Comparison of ENCODE assay signal across 1 cellular context in genomic region chr12:6944381-6945186, GRCh38.
TF ChIP-seq lines count a peak whose summit lies in the region.

No MANE protein-coding gene starts in this region.

TF ChIP-seq in K562, 482 proteins besides CTCF, POLR2A, EP300 and RAD21 (continued from another document and continues in another):
- TF ChIP-seq CHD4 (IDR thresholded peaks at IDR 0.05; ENCODE audit: insufficient read depth, insufficient replicate concordance, low read depth, low read length, poor library complexity, severe bottlenecking) (no peak), ZNF695 (CRISPR knock-in tag; IDR thresholded peaks at IDR 0.05) (no peak), MITF (IDR thresholded peaks at IDR 0.05) (no peak), ZFP30 (CRISPR knock-in tag; IDR thresholded peaks at IDR 0.05; ENCODE audit: borderline replicate concordance) (no peak), CAMTA2 (CRISPR knock-in tag; conservative IDR thresholded peaks at IDR 0.05) (no peak), PTBP1 (IDR thresholded peaks at IDR 0.05; ENCODE audit: low read depth, low read length) (peak; percentile 96; the same call in 1 of the 2 replicates), TRIM25 (IDR thresholded peaks at IDR 0.05; ENCODE audit: borderline replicate concordance) (0 out of 2 replicates have a peak, but pooled peaks have one; percentile 64), PML (IDR thresholded peaks at IDR 0.05; ENCODE audit: low read length) (no peak), ZBTB33 (CRISPR knock-in tag; IDR thresholded peaks at IDR 0.05) (peak; percentile 36; the same call in 1 of the 2 replicates), MAX (CRISPR knock-in tag; IDR thresholded peaks at IDR 0.05) (peak; percentile 64), POLR2B (IDR thresholded peaks at IDR 0.05; ENCODE audit: low read depth, partially characterized antibody) (no peak), FIP1L1 (IDR thresholded peaks at IDR 0.05; ENCODE audit: low read depth, low read length, poor library complexity, severe bottlenecking) (peak; percentile 99), MAFK (IDR thresholded peaks at IDR 0.05; ENCODE audit: low read length) (no peak), MAZ (CRISPR knock-in tag; conservative IDR thresholded peaks at IDR 0.05 in 1 of 2, IDR thresholded peaks at IDR 0.05 in 1 of 2) (peak in 1 of 2 experiments; percentile 71; a peak in 1 of 4 replicates), PHF20 (IDR thresholded peaks at IDR 0.05; ENCODE audit: partially characterized antibody) (no peak), ZNF274 (IDR thresholded peaks at IDR 0.05; ENCODE audit: borderline replicate concordance, low read depth, low read length) (peak; percentile 72; the same call in 1 of the 2 replicates), RNF219 (CRISPR knock-in tag; IDR thresholded peaks at IDR 0.05) (no peak), ZNF518B (CRISPR knock-in tag; IDR thresholded peaks at IDR 0.05) (no peak), ZBTB26 (CRISPR knock-in tag; IDR thresholded peaks at IDR 0.05) (no peak), TCF15 (CRISPR knock-in tag; IDR thresholded peaks at IDR 0.05) (no peak), FUS (optimal IDR thresholded peaks at IDR 0.05; ENCODE audit: low read depth, low read length) (peak; percentile 63), TRIM24 (IDR thresholded peaks at IDR 0.05) (0 out of 4 replicates have a peak, but pooled peaks of 1 of the 2 experiments have one; percentile 38), ETV1 (tag; conservative IDR thresholded peaks at IDR 0.05; ENCODE audit: low read depth) (peak; percentile 72), RFX5 (IDR thresholded peaks at IDR 0.05; ENCODE audit: low read depth, low read length) (no peak), CREB3 (tag; conservative IDR thresholded peaks at IDR 0.05; ENCODE audit: low read depth) (no peak), TAF15 (IDR thresholded peaks at IDR 0.05; ENCODE audit: low read depth, low read length) (peak; percentile 96), ID3 (CRISPR knock-in tag; IDR thresholded peaks at IDR 0.05) (no peak), ID3 (tag; IDR thresholded peaks at IDR 0.05) (peak; percentile 71; the same call in 1 of the 2 replicates), FOXK1 (CRISPR knock-in tag; IDR thresholded peaks at IDR 0.05; ENCODE audit: borderline replicate concordance) (peak; percentile 51; the same call in 1 of the 2 replicates), ATF3 (IDR thresholded peaks at IDR 0.05) (no peak), ATF3 (CRISPR knock-in tag; conservative IDR thresholded peaks at IDR 0.05) (no peak), NRF1 (conservative IDR thresholded peaks at IDR 0.05 in 1 of 2, IDR thresholded peaks at IDR 0.05 in 1 of 2) (peak; percentile 72 to 76), TBL1XR1 (IDR thresholded peaks at IDR 0.05; ENCODE audit: low read length in 2 of 2) (peak; percentile 27 to 87; a peak in 2 of 4 replicates), CEBPG (CRISPR knock-in tag; IDR thresholded peaks at IDR 0.05) (no peak), CEBPG (tag; conservative IDR thresholded peaks at IDR 0.05 in 1 of 2, IDR thresholded peaks at IDR 0.05 in 1 of 2) (no peak), ZFP36 (IDR thresholded peaks at IDR 0.05; ENCODE audit: low read depth, low read length, partially characterized antibody) (no peak), GTF3C2 (IDR thresholded peaks at IDR 0.05; ENCODE audit: borderline replicate concordance, extremely low read depth, insufficient read length) (no peak), MEIS2 (IDR thresholded peaks at IDR 0.05; ENCODE audit: partially characterized antibody) (no peak), ZNF23 (CRISPR knock-in tag; IDR thresholded peaks at IDR 0.05) (no peak)
